In the genomic region with DNA sequence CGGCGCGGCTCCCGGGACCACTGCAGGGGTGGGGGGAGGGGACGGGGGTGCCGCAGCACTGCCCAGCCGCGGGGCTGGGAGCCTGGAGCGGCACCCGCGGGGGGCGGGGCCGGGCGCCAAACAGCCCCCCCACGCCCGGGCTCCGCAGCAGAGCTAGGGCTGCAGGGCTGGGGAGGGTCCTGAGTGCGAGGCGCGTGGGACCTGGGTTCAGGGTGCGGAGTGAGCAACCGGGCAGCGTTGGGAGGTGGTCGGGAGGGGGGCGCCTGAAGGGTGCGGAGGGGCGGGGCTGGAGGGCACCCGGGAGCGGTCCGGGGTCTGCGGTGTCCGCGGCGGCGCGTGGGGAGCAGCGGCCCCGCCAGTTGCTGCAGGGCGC, we compare ENCODE assay signal across 8 cellular contexts. TPM values are rescaled to one million over a fixed set of nuclear protein-coding genes. Genes with fewer than 3 reads are reported as not detected.
A peak's percentile ranks its signal among the peaks of the same experiment; 100 is the strongest.
DNase-seq lines count a peak whose midpoint lies in the region; ATAC-seq and TF ChIP-seq lines count a peak whose summit lies in the region.

No MANE protein-coding gene starts in this region.

- peak overlapping the region; percentile 74 for H3K4me3 Mint-ChIP-seq in activated CD8-positive, alpha-beta memory T cell treated with anti-CD3 and anti-CD28 coated beads, Interleukin-2, amount 10 ng/mL, durations not matched to agents 7 days and 5 days

- H3F3A ChIP-seq in PC-9 (ENCODE audit: insufficient read depth, low read depth): peaks cover 64% of the 10 kb centered on the region

- H3K9me3 Mint-ChIP-seq in activated CD8-positive, alpha-beta memory T cell treated with anti-CD3 and anti-CD28 coated beads, Interleukin-2, amount 10 ng/mL, durations not matched to agents 7 days and 5 days (ENCODE audit: low read depth): no peaks in the 10 kb centered on the region

- peak overlapping the region; percentile 55; the same call in 1 of the 2 replicates for H3K4me3 ChIP-seq in PC-9
- peak overlapping the region; percentile 63 for H3K4me3 ChIP-seq in rectal smooth muscle tissue (ENCODE audit: low read length)

- H3K4me2 ChIP-seq in PC-9: 0 out of 2 replicates have a peak overlapping the region, but pooled peaks have one; percentile 44

- H3K36me3 Mint-ChIP-seq in activated CD8-positive, alpha-beta memory T cell treated with anti-CD3 and anti-CD28 coated beads, Interleukin-2, amount 10 ng/mL, durations not matched to agents 7 days and 5 days: peaks cover 23% of the 10 kb centered on the region

- ATAC-seq in activated CD8-positive, alpha-beta memory T cell treated with anti-CD3 and anti-CD28 coated beads, Interleukin-2, amount 10 ng/mL, durations not matched to agents 7 days and 5 days: peak; percentile 8
- ATAC-seq in HG02678 (IDR thresholded peaks at IDR 0.05; ENCODE audit: unreplicated experiment) (no peak), left colon (no peak)

- H3K79me2 ChIP-seq in PC-9 (ENCODE audit: low read depth): peaks cover 47% of the 10 kb centered on the region

- POLR2A ChIA-PET in PC-9 (lab: Charles Lee; ENCODE audit: unreplicated experiment): interaction anchor here (0.6 to 0.7 kb wide), 3 partner anchors 12 to 37 kb away, joined by 3 to 8 read pairs (median 5); a partner anchor contains a TSS

- H3K27ac ChIP-seq in PC-9 (no peak overlapping the region), rectal smooth muscle tissue (ENCODE audit: low read depth, low read length) (peak overlapping the region; percentile 79)

- TF ChIP-seq POLR2A in erythroblast (IDR thresholded peaks at IDR 0.05; ENCODE audit: low read length): no peak

- H3K36me3 ChIP-seq in PC-9 (ENCODE audit: low read depth): peaks cover 34% of the 10 kb centered on the region
- H3K36me3 ChIP-seq in rectal smooth muscle tissue (ENCODE audit: control insufficient read depth, insufficient read depth, low read length): peaks cover 14% of the 10 kb centered on the region

- peaks cover 59% of the 10 kb centered on the region for H3K4me1 Mint-ChIP-seq in activated CD8-positive, alpha-beta memory T cell treated with anti-CD3 and anti-CD28 coated beads, Interleukin-2, amount 10 ng/mL, durations not matched to agents 7 days and 5 days

- CTCF ChIA-PET in activated CD8-positive, alpha-beta memory T cell treated with anti-CD3 and anti-CD28 coated beads, Interleukin-2, amount 10 ng/mL, durations not matched to agents 7 days and 5 days (lab: Charles Lee): interaction anchor here (0.9 to 13.8 kb wide), 5 partner anchors 10 to 90 kb away, joined by 3 to 411 read pairs (median 7); no protein-coding TSS in a partner anchor
- CTCF ChIA-PET in PC-9 (lab: Charles Lee): interaction anchor here (0.7 to 1.6 kb wide), 2 partner anchors 24 to 1825 kb away, joined by 3 to 4 read pairs; no protein-coding TSS in a partner anchor

- H3K27ac Mint-ChIP-seq in activated CD8-positive, alpha-beta memory T cell treated with anti-CD3 and anti-CD28 coated beads, Interleukin-2, amount 10 ng/mL, durations not matched to agents 7 days and 5 days: no peak overlapping the region

- no peaks in the 10 kb centered on the region for H3K9me3 ChIP-seq in PC-9 (ENCODE audit: insufficient read depth, low read depth)

- BruUV-seq in PC-9 (replicated peaks; lab: Mats Ljungman, UMichigan): no TSS peak

- DNase-seq in activated CD8-positive, alpha-beta memory T cell treated with anti-CD3 and anti-CD28 coated beads, Interleukin-2, amount 10 ng/mL, durations not matched to agents 7 days and 5 days: no peak
- no peak for DNase-seq in activated CD8-positive, alpha-beta memory T cell treated with anti-CD3 and anti-CD28 coated beads for 24 hours
- DNase-seq in PC-9: no peak
- peak; percentile 38 to 51 for DNase-seq in erythroblast (lab: John Stamatoyannopoulos, UW)
- DNase-seq in GF-D8 (lab: John Stamatoyannopoulos, UW): no peak
- DNase-seq in left colon: no peak

- H2AFZ ChIP-seq in PC-9: no peak overlapping the region

- peaks cover 9% of the 10 kb centered on the region for H3K27me3 Mint-ChIP-seq in activated CD8-positive, alpha-beta memory T cell treated with anti-CD3 and anti-CD28 coated beads, Interleukin-2, amount 10 ng/mL, durations not matched to agents 7 days and 5 days

- H3K9ac ChIP-seq in rectal smooth muscle tissue (ENCODE audit: low read length): no peak overlapping the region

- intact Hi-C loops in PC-9 (cut with micrococcal nuclease; ENCODE audit: unreplicated experiment) (no loop called here), left colon (cut with DNase I, micrococcal nuclease) (no loop called here)

- no peaks in the 10 kb centered on the region for H3K27me3 ChIP-seq in PC-9 (ENCODE audit: insufficient read depth, low read depth)
- H3K27me3 ChIP-seq in rectal smooth muscle tissue (ENCODE audit: control insufficient read depth, insufficient read depth, low read length): no peaks in the 10 kb centered on the region

- peaks cover 79% of the 10 kb centered on the region for H3K4me1 ChIP-seq in PC-9 (replicated peaks; ENCODE audit: insufficient read depth)
- peaks cover 22% of the 10 kb centered on the region for H3K4me1 ChIP-seq in rectal smooth muscle tissue (ENCODE audit: control insufficient read depth, insufficient read depth, low read length)

- peaks cover 22% of the 10 kb centered on the region for H4K20me1 ChIP-seq in PC-9 (ENCODE audit: insufficient read depth)

- no peaks in the 10 kb centered on the region for H3K9me2 ChIP-seq in PC-9 (ENCODE audit: insufficient read depth)

- TF ChIP-seq CTCF in PC-9 (conservative IDR thresholded peaks at IDR 0.05): no peak

RNA-seq across cellular contexts. Expression of a gene that starts 0.5 kb away (rescaled TPM):
- total RNA-seq in activated CD8-positive, alpha-beta memory T cell treated with anti-CD3 and anti-CD28 coated beads, Interleukin-2, amount 10 ng/mL, durations not matched to agents 7 days and 5 days: 10 to 100 TPM; 30.8 to 49.2 TPM
- total RNA-seq in PC-9 (2021): 125 and 147 TPM in 2 replicates
- 10 to 100 TPM; 52.3 to 56.1 TPM for total RNA-seq in left colon

RNA-seq across cellular contexts. Expression of a gene that starts 37.1 kb away (rescaled TPM):
- 1 to 10 TPM; 2.2 to 4.8 TPM for total RNA-seq in activated CD8-positive, alpha-beta memory T cell treated with anti-CD3 and anti-CD28 coated beads, Interleukin-2, amount 10 ng/mL, durations not matched to agents 7 days and 5 days
- total RNA-seq in PC-9 (2021): 90.3 and 94.9 TPM in 2 replicates
- total RNA-seq in left colon: 1 to 10 TPM; 3.5 to 7.1 TPM

Comparison
In these comparisons a context has a peak if more than half of its experiments do, and no peak if none do; other contexts are left out.
1. DNase-seq: peak in erythroblast (2 of 2); none in activated CD8-positive, alpha-beta memory T cell treated with anti-CD3 and anti-CD28 coated beads, Interleukin-2, amount 10 ng/mL, durations not matched to agents 7 days and 5 days (single experiment), activated CD8-positive, alpha-beta memory T cell treated with anti-CD3 and anti-CD28 coated beads for 24 hours (single experiment), PC-9 (0 of 2), GF-D8 (single experiment) and left colon (0 of 2).
2. RNA of a gene that starts 37.1 kb away (total RNA-seq): 90.3 to 94.9 TPM in PC-9; 3.5 to 7.1 TPM in left colon and 2.2 to 4.8 TPM in activated CD8-positive, alpha-beta memory T cell treated with anti-CD3 and anti-CD28 coated beads, Interleukin-2, amount 10 ng/mL, durations not matched to agents 7 days and 5 days; every median in the first group is over 10 times any median in the second.